In the genomic region with DNA sequence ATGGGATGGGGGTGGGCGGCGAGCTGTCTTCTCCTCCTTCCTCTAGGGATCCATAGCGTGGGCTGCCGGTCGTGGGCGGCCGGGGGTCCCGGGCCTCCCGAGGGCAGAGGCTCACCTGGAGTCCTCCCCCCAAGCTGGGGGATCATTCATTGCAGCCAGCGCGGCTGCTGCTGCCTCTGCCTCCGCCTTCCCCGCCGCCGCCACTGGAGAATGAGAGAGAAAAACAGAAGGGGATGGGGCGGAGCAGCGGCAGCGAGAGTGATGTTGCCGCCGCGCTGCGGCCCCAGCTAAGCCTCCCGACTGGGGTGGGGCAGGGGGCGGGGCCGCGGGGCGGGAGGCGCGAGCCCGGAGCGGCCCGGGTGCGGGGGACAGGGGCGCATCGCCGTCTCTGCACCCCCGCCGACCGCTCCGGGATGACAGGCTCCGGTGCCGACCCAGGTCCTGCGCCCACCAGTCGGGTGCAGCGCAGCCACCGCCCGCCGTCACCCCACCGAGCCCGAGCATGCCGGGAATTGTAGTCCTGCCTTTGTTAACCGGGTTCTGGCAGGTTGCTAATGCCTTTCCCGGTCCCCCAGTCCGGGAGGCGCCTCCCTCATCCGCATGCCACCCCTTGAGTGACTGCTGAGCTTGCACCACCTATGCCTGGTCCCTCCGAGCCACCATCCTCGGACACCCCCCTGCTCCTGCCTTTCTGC, we compare ENCODE assay signal across 8 cellular contexts. TPM values are rescaled to one million over a fixed set of nuclear protein-coding genes. Genes with fewer than 3 reads are reported as not detected.
A peak's percentile ranks its signal among the peaks of the same experiment; 100 is the strongest.
DNase-seq lines count a peak whose midpoint lies in the region; ATAC-seq lines count a peak whose summit lies in the region.

A gene (minus strand): TSS at position 225 of the 695 bp plus-strand sequence. CDS start 580 bp downstream, outside the sequence.

- H3K9me3 Mint-ChIP-seq in activated T-cell treated with anti-CD3 and anti-CD28 coated beads, Interleukin-2, amount 50 U/mL, for 24 hours = no peaks in the 10 kb centered on the region

- peaks cover 15% of the 10 kb centered on the region for H3K4me1 Mint-ChIP-seq in activated T-cell treated with anti-CD3 and anti-CD28 coated beads, Interleukin-2, amount 50 U/mL, for 24 hours (ENCODE audit: low read depth)

- no peaks in the 10 kb centered on the region for H3K27me3 ChIP-seq in HUES6 (ENCODE audit: control insufficient read depth, insufficient read depth, low read length)
- H3K27me3 ChIP-seq in mucosa of stomach (ENCODE audit: control insufficient read depth, insufficient read depth, low read length) = no peaks in the 10 kb centered on the region

- peak within 1 kb of the TSS; percentile 67; the same call in 1 of the 2 replicates for H3K27ac ChIP-seq in HUES6 (ENCODE audit: low read depth, low read length)

- no peaks in the 10 kb centered on the region for H3K27me3 Mint-ChIP-seq in activated T-cell treated with anti-CD3 and anti-CD28 coated beads, Interleukin-2, amount 50 U/mL, for 24 hours

- H3K36me3 Mint-ChIP-seq in activated T-cell treated with anti-CD3 and anti-CD28 coated beads, Interleukin-2, amount 50 U/mL, for 24 hours (ENCODE audit: low read depth) = no peaks in the 10 kb centered on the region

- H3K9me3 ChIP-seq in HUES6 (ENCODE audit: control insufficient read depth, insufficient read depth, low read depth, low read length) (no peaks in the 10 kb centered on the region), mucosa of stomach (ENCODE audit: control insufficient read depth, low read length) (no peaks in the 10 kb centered on the region)

- peak within 1 kb of the TSS; percentile 81 for H3K27ac Mint-ChIP-seq in activated T-cell treated with anti-CD3 and anti-CD28 coated beads, Interleukin-2, amount 50 U/mL, for 24 hours

- H3K4me3 ChIP-seq in HUES6 (ENCODE audit: low read depth, low read length) (peak within 1 kb of the TSS; percentile 92), mucosa of stomach (ENCODE audit: low read length) (peak within 1 kb of the TSS; percentile 50)

- peak within 1 kb of the TSS; percentile 82 for H3K4me3 Mint-ChIP-seq in activated T-cell treated with anti-CD3 and anti-CD28 coated beads, Interleukin-2, amount 50 U/mL, for 24 hours

- ATAC-seq in GM19395 (IDR thresholded peaks at IDR 0.05; ENCODE audit: unreplicated experiment) (peak; percentile 85), esophagus mucosa (peak; percentile 72)

- H3K4me1 ChIP-seq in HUES6 (ENCODE audit: control insufficient read depth, insufficient read depth, low read length) (peaks cover 47% of the 10 kb centered on the region), mucosa of stomach (ENCODE audit: control insufficient read depth, insufficient read depth, low read length) (peaks cover 6% of the 10 kb centered on the region)

- DNase-seq in Ammon's horn (ENCODE audit: low spot score) = peak; percentile 89
- DNase-seq in OCI-M1 (lab: John Stamatoyannopoulos, UW) = peak; percentile 77
- DNase-seq in activated T-cell treated with anti-CD3 and anti-CD28 coated beads, Interleukin-2, amount 50 U/mL, for 24 hours = peak; percentile 81
- peak; percentile 80 for DNase-seq in stimulated activated CD8-positive, alpha-beta memory T cell treated with anti-CD3 and anti-CD28 coated beads, Interleukin-4, amount 100 ng/mL, for 48 hours

- H3K9ac ChIP-seq in HUES6 (ENCODE audit: low read length) = peak within 1 kb of the TSS; percentile 67
- H3K9ac ChIP-seq in mucosa of stomach (ENCODE audit: low read length) = peak within 1 kb of the TSS; percentile 50

- peaks cover 11% of the 10 kb centered on the region for H3K36me3 ChIP-seq in HUES6 (ENCODE audit: control insufficient read depth, insufficient read depth, low read length)
- H3K36me3 ChIP-seq in mucosa of stomach (ENCODE audit: control insufficient read depth, insufficient read depth, low read length) = no peaks in the 10 kb centered on the region

RNA-seq across cellular contexts. Expression of the gene that starts here (rescaled TPM):
- total RNA-seq in esophagus mucosa = 3.0 TPM

Comparison
In these comparisons a context has a peak if more than half of its experiments do, and no peak if none do; other contexts are left out.
1. Peak in every context shown above with its lines: DNase-seq, ATAC-seq, H3K4me3 ChIP-seq and H3K27ac ChIP-seq.